Comparison of ENCODE assay signal across 24 cellular contexts in genomic region chr4:109025471-109026076, GRCh38.
"Had no signal": no experiment of that assay in that cellular context is flagged by ENCODE, and none has a peak within 500 bp of the region (broad histone marks: within the 10 kb centered on the region; RNA-seq: fewer than 3 reads in every experiment).

No MANE protein-coding gene starts in this region.

- ATAC-seq: activated CD4-positive, alpha-beta T cell treated with anti-CD3 and anti-CD28 coated beads for 36 hours; esophagus mucosa; gastrocnemius medialis; left ventricle myocardium superior; right lobe of liver had no signal

- H3K27ac ChIP-seq: gastrocnemius medialis, parathyroid adenoma, right lobe of liver, testis, uterus had no signal

- H2AFZ ChIP-seq: parathyroid adenoma had no signal

- H3K9ac ChIP-seq: parathyroid adenoma had no signal

- H3K9me3 ChIP-seq: gastrocnemius medialis, right lobe of liver, testis, uterus had no signal

- H3K36me3 ChIP-seq: gastrocnemius medialis, right lobe of liver, uterus had no signal

- H3K79me2 ChIP-seq: parathyroid adenoma had no signal

- FAIRE-seq: islet of Langerhans, small intestine had no signal

- H3K4me3 ChIP-seq: gastrocnemius medialis, right lobe of liver, testis, uterus had no signal

- H3K27me3 ChIP-seq: gastrocnemius medialis, right lobe of liver, testis, uterus had no signal

- H3K4me1 ChIP-seq: gastrocnemius medialis, parathyroid adenoma, right lobe of liver, testis, uterus had no signal

- DNase-seq: activated B cell treated with CpG ODN at 0.5 μM for 24 hours; activated CD4-positive, alpha-beta memory T cell treated with anti-CD3 and anti-CD28 coated beads for 36 hours; activated CD4-positive, alpha-beta T cell treated with anti-CD3 and anti-CD28 coated beads for 36 hours; activated effector memory CD4-positive, alpha-beta T cell treated with anti-CD3 and anti-CD28 coated beads, Interleukin-2, amount 50 U/mL, for 16 hours; activated naive CD4-positive, alpha-beta T cell treated with anti-CD3 and anti-CD28 coated beads, Interleukin-2, amount 10 ng/mL, durations not matched to agents 7 days and 5 days; activated T-cell treated with anti-CD3 and anti-CD28 coated beads for 4 hours; caudate nucleus; effector CD8-positive, alpha-beta T cell; gastrocnemius medialis; head of caudate nucleus; hypothalamus; left ventricle myocardium superior; mammary epithelial cell; nephron progenitor cell; right lobe of liver; small intestine; stimulated activated CD4-positive, alpha-beta T cell treated with anti-CD3 and anti-CD28 coated beads, Interleukin-15, amount 100 ng/mL, for 24 hours; stimulated activated naive CD4-positive, alpha-beta T cell; testis; trophoblast cell; uterus had no signal
